In the genomic region with DNA sequence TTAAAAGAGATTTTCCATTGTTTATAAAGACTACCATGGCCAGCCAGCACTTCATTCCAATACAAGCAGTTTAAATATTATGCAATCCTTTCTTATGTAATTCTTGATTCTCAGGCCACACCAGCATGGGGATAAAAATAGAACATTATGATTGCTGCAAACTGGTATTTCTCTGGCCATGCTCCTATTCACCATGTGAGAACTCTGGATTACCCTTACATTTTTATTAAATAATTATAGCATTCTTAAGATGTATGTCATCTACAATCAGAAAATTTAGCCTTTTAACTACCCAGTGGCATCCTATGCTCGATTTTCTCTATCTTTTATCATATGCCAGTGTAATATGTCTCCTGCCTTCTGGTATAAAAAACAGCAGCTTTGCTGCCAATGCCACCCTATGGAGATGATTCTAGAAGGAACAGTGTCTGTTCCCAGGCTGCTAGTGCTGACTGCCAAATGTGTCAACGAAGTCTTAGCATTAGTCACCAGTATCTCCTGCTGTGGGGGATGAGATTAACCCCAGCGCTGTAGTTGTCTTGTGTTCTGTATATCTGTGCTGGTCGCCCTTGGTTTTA, we compare ENCODE assay signal across 9 cellular contexts.
DNase-seq lines count a peak whose midpoint lies in the region; ATAC-seq and TF ChIP-seq lines count a peak whose summit lies in the region.
"Had no signal": no experiment of that assay in that cellular context is flagged by ENCODE, and none has a peak within 500 bp of the region (broad histone marks: within the 10 kb centered on the region; RNA-seq: fewer than 3 reads in every experiment).

No MANE protein-coding gene starts in this region.

- no peak for TF ChIP-seq CTCF in upper lobe of left lung (IDR thresholded peaks at IDR 0.05)

- 66 to 79% methylated on average over 4 of the region's 4 CpGs for WGBS in upper lobe of left lung, 2 donors

- peak; percentile 75 to 86 for ATAC-seq in upper lobe of left lung (ENCODE audit: low FRiP score in 2 of 2)

- peak overlapping the region in 2 of 4 donors; percentile 34 to 42 for H3K27ac ChIP-seq in upper lobe of left lung

- no peaks in the 10 kb centered on the region for H3K36me3 ChIP-seq in upper lobe of left lung

- H3K4me1 ChIP-seq in upper lobe of left lung = peaks cover 3 to 10% (median 6%) of the 10 kb centered on the region in 4 donors

- peak in 1 of 4 donors; percentile 67 for TF ChIP-seq EP300 in upper lobe of left lung (IDR thresholded peaks at IDR 0.05)

- no peaks in the 10 kb centered on the region for H3K27me3 ChIP-seq in upper lobe of left lung

- DNase-seq in M059J (ENCODE audit: low read depth) = peak; percentile 90
- DNase-seq in brain pericyte (ENCODE audit: low read depth, low spot score) = peak; percentile 64
- DNase-seq in islet precursor cell = peak; percentile 65
- DNase-seq in upper lobe of left lung = no peak
- DNase-seq in activated effector memory CD4-positive, alpha-beta T cell treated with Interleukin-2 at 50 U/mL for 16 hours = no peak
- DNase-seq in stimulated activated CD4-positive, alpha-beta T cell treated with anti-CD3 and anti-CD28 coated beads, Interleukin-2, amount 100 ng/mL, for 24 hours = no peak
- DNase-seq in activated CD8-positive, alpha-beta memory T cell treated with anti-CD3 and anti-CD28 coated beads, Interleukin-2, amount 50 U/mL, for 4 hours = no peak
- DNase-seq: SHP77; stimulated activated CD4-positive, alpha-beta T cell treated with anti-CD3 and anti-CD28 coated beads, Interleukin-4, amount 100 ng/mL, for 1 hour had no signal

- no peak overlapping the region for H3K4me3 ChIP-seq in upper lobe of left lung

- no peaks in the 10 kb centered on the region for H3K9me3 ChIP-seq in upper lobe of left lung

- TF ChIP-seq POLR2A in upper lobe of left lung (IDR thresholded peaks at IDR 0.05) = no peak

Comparison
In these comparisons a context has a peak if more than half of its experiments do, and no peak if none do; other contexts are left out.
1. DNase-seq: peak in M059J (single experiment), brain pericyte (single experiment) and islet precursor cell (single experiment); none in upper lobe of left lung (0 of 2), activated effector memory CD4-positive, alpha-beta T cell treated with Interleukin-2 at 50 U/mL for 16 hours (single experiment), stimulated activated CD4-positive, alpha-beta T cell treated with anti-CD3 and anti-CD28 coated beads, Interleukin-2, amount 100 ng/mL, for 24 hours (0 of 2) and activated CD8-positive, alpha-beta memory T cell treated with anti-CD3 and anti-CD28 coated beads, Interleukin-2, amount 50 U/mL, for 4 hours (single experiment).